10 cellular contexts compared by ENCODE assay signal in the genomic region with DNA sequence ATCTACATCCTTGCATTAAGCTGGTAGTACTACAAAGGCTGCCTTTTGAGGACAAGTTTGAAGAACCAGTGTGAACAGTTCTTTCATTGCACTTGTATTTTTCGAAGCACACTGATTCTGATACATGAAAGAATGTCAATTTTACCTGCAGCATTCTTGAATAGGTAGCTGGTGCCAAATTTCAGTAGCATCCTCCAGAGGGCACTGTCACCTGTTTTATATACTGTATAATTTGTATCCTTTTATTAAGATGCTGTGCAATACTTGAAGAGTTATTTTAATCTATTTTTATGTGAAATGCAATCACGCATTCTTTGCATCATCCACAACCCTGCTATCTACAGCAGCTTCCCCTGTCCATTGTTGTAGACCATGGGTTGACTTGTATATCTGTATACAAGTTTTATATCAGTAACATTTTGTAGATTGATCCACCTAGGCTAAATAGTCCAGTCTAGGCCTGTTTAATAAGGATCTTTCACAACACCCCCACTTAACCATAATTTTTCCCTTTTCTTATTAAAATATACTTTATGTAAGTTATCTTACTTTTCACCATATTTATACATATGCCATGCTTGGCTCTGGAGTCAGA.
A peak's percentile ranks its signal among the peaks of the same experiment; 100 is the strongest.
DNase-seq lines count a peak whose midpoint lies in the region; ATAC-seq and TF ChIP-seq lines count a peak whose summit lies in the region.
"Had no signal": no experiment of that assay in that cellular context is flagged by ENCODE, and none has a peak within 500 bp of the region (broad histone marks: within the 10 kb centered on the region; RNA-seq: fewer than 3 reads in every experiment).

No MANE protein-coding gene starts in this region.

- peak; percentile 64 for ATAC-seq in HCT116
- ATAC-seq in activated CD8-positive, alpha-beta T cell treated with anti-CD3 and anti-CD28 coated beads, Interleukin-2, amount 10 ng/mL, durations not matched to agents 7 days and 5 days: no peak
- ATAC-seq in activated CD8-positive, alpha-beta T cell treated with anti-CD3 and anti-CD28 coated beads for 36 hours: no peak

- no peaks in the 10 kb centered on the region for H3K9me3 ChIP-seq in HCT116 (ENCODE audit: control insufficient read depth in 1 of 2, insufficient read depth in 1 of 2, low read depth in 1 of 2, low read length in 2 of 2)
- H3K9me3 ChIP-seq in PC-9 (ENCODE audit: insufficient read depth, low read depth): no peaks in the 10 kb centered on the region

- TF ChIP-seq CTCF in 22Rv1 (IDR thresholded peaks at IDR 0.05) (peak; percentile 78), HCT116 (IDR thresholded peaks at IDR 0.05 in 2 of 3, conservative IDR thresholded peaks at IDR 0.05 in 1 of 3; ENCODE audit: borderline replicate concordance in 1 of 3, insufficient read depth in 1 of 3, low read depth in 2 of 3, low read length in 2 of 3) (peak; percentile 29 to 77 (median 67); a peak in 5 of 6 replicates), PC-9 (conservative IDR thresholded peaks at IDR 0.05) (peak; percentile 74)
- TF ChIP-seq CTCF in activated CD8-positive, alpha-beta T cell treated with anti-CD3 and anti-CD28 coated beads for 36 hours (IDR thresholded peaks at IDR 0.05): no peak

- intact Hi-C loops in HCT116 (cut with micrococcal nuclease): loop anchor here (10.0 kb wide), 1 partner anchor 629 kb away; no protein-coding TSS in a partner anchor
- intact Hi-C loops in PC-9 (cut with micrococcal nuclease; ENCODE audit: unreplicated experiment): loop anchor here (1.0 to 10.0 kb wide), 4 partner anchors 43 to 329 kb away; partner anchors contain the start of gene PCDH7
- intact Hi-C loops in posterior cingulate gyrus (cut with DNase I): no loop called here
- intact Hi-C loops in activated CD8-positive, alpha-beta T cell treated with anti-CD3 and anti-CD28 coated beads for 36 hours (cut with micrococcal nuclease): no loop called here

- no peaks in the 10 kb centered on the region for H3K36me3 Mint-ChIP-seq in activated CD8-positive, alpha-beta T cell treated with anti-CD3 and anti-CD28 coated beads, Interleukin-2, amount 10 ng/mL, durations not matched to agents 7 days and 5 days (ENCODE audit: low read depth)
- no peaks in the 10 kb centered on the region for H3K36me3 Mint-ChIP-seq in activated CD8-positive, alpha-beta T cell treated with anti-CD3 and anti-CD28 coated beads for 36 hours (ENCODE audit: low read depth)
- H3K36me3 Mint-ChIP-seq: IgD-negative memory B cell had no signal

- peaks cover 97% of the 10 kb centered on the region for H3K79me2 ChIP-seq in HCT116 (ENCODE audit: insufficient read depth, low read length)
- H3K79me2 ChIP-seq in PC-9 (ENCODE audit: low read depth): no peaks in the 10 kb centered on the region

- H3K4me2 ChIP-seq in HCT116 (ENCODE audit: low read length): peak overlapping the region; percentile 59
- peak overlapping the region; percentile 38; the same call in 1 of the 2 replicates for H3K4me2 ChIP-seq in PC-9

- CTCF ChIA-PET in HCT116 (lab: Charles Lee): interaction anchor here (1.0 to 2.6 kb wide), 9 partner anchors 11 to 143 kb away, joined by 3 to 8 read pairs (median 5); no protein-coding TSS in a partner anchor
- CTCF ChIA-PET in PC-9 (lab: Charles Lee): interaction anchor here (0.5 to 1.4 kb wide), 3 partner anchors 82 to 326 kb away, joined by 3 to 4 read pairs (median 4); no protein-coding TSS in a partner anchor
- CTCF ChIA-PET in activated CD8-positive, alpha-beta T cell treated with anti-CD3 and anti-CD28 coated beads, Interleukin-2, amount 10 ng/mL, durations not matched to agents 7 days and 5 days (lab: Charles Lee): no interaction called here
- CTCF ChIA-PET in activated CD8-positive, alpha-beta T cell treated with anti-CD3 and anti-CD28 coated beads for 36 hours (lab: Charles Lee): no interaction called here

- TF ChIP-seq RAD21 in HCT116 (IDR thresholded peaks at IDR 0.05; ENCODE audit: low read depth): peak; percentile 74

- H3K9me2 ChIP-seq in HCT116 (ENCODE audit: insufficient read depth) (no peaks in the 10 kb centered on the region), PC-9 (ENCODE audit: insufficient read depth) (no peaks in the 10 kb centered on the region)

- peaks cover 91 to 97% of the 10 kb centered on the region in 2 experiments for H3K4me1 ChIP-seq in HCT116 (ENCODE audit: control insufficient read depth in 1 of 2, insufficient read depth in 2 of 2, low read length in 2 of 2)
- peaks cover 16% of the 10 kb centered on the region for H3K4me1 ChIP-seq in PC-9 (replicated peaks; ENCODE audit: insufficient read depth)

- POLR2A ChIA-PET in HCT116 (lab: Charles Lee) (interaction anchor here (0.6 kb wide), 1 partner anchor 329 kb away, joined by 3 read pairs; no protein-coding TSS in a partner anchor), PC-9 (lab: Charles Lee; ENCODE audit: unreplicated experiment) (interaction anchor here (0.6 kb wide), 1 partner anchor 329 kb away, joined by 3 read pairs; no protein-coding TSS in a partner anchor)
- POLR2A ChIA-PET in activated CD8-positive, alpha-beta T cell treated with anti-CD3 and anti-CD28 coated beads, Interleukin-2, amount 10 ng/mL, durations not matched to agents 7 days and 5 days (lab: Charles Lee): no interaction called here
- POLR2A ChIA-PET in activated CD8-positive, alpha-beta T cell treated with anti-CD3 and anti-CD28 coated beads for 36 hours (lab: Charles Lee): no interaction called here

- H3K27ac ChIP-seq in 22Rv1 (no peak overlapping the region), HCT116 (ENCODE audit: low read depth, low read length) (peak overlapping the region; percentile 86), PC-9 (no peak overlapping the region)

- BruUV-seq in HCT116 (replicated peaks; lab: Mats Ljungman, UMichigan) (no TSS peak), PC-9 (replicated peaks; lab: Mats Ljungman, UMichigan) (no TSS peak)

- H3K27ac Mint-ChIP-seq in activated CD8-positive, alpha-beta T cell treated with anti-CD3 and anti-CD28 coated beads, Interleukin-2, amount 10 ng/mL, durations not matched to agents 7 days and 5 days: no peak overlapping the region
- no peak overlapping the region for H3K27ac Mint-ChIP-seq in activated CD8-positive, alpha-beta T cell treated with anti-CD3 and anti-CD28 coated beads for 36 hours
- H3K27ac Mint-ChIP-seq: IgD-negative memory B cell had no signal

- H2AFZ ChIP-seq in HCT116 (ENCODE audit: low read depth, low read length, poor library complexity, severe bottlenecking) (no peak overlapping the region), PC-9 (no peak overlapping the region)

- no peaks in the 10 kb centered on the region for H4K20me1 ChIP-seq in HCT116 (ENCODE audit: insufficient read depth)
- no peaks in the 10 kb centered on the region for H4K20me1 ChIP-seq in PC-9 (ENCODE audit: insufficient read depth)

- no peak overlapping the region for H3K4me3 Mint-ChIP-seq in activated CD8-positive, alpha-beta T cell treated with anti-CD3 and anti-CD28 coated beads, Interleukin-2, amount 10 ng/mL, durations not matched to agents 7 days and 5 days
- no peak overlapping the region for H3K4me3 Mint-ChIP-seq in activated CD8-positive, alpha-beta T cell treated with anti-CD3 and anti-CD28 coated beads for 36 hours
- H3K4me3 Mint-ChIP-seq: central memory CD8-positive, alpha-beta T cell; IgD-negative memory B cell had no signal

- RAD21 ChIA-PET in HCT116 (lab: Charles Lee; ENCODE audit: low non-redundant PET in 1 of 2, low total read pairs in 2 of 2, uncharacterized antibody in 2 of 2, unreplicated experiment in 2 of 2): interaction anchor here in 1 of 2 experiments (1.0 kb wide), 1 partner anchor 280 kb away, joined by 3 read pairs; no protein-coding TSS in a partner anchor

- no peaks in the 10 kb centered on the region for H3K27me3 ChIP-seq in HCT116 (ENCODE audit: insufficient read depth, low read length)
- H3K27me3 ChIP-seq in PC-9 (ENCODE audit: insufficient read depth, low read depth): no peaks in the 10 kb centered on the region

- DNase-seq in HCT116 (ENCODE audit: low read depth, low spot score) (no peak), PC-9 (peak; percentile 31 to 57), foreskin melanocyte (peak; percentile 27), HuH-7.5 (ENCODE audit: low spot score) (no peak), posterior cingulate gyrus (no peak)
- no peak for DNase-seq in activated CD8-positive, alpha-beta T cell treated with anti-CD3 and anti-CD28 coated beads, Interleukin-2, amount 10 ng/mL, durations not matched to agents 7 days and 5 days
- DNase-seq in activated CD8-positive, alpha-beta T cell treated with anti-CD3 and anti-CD28 coated beads for 36 hours: no peak

- H3F3A ChIP-seq in PC-9 (ENCODE audit: insufficient read depth, low read depth): no peaks in the 10 kb centered on the region

- no peaks in the 10 kb centered on the region for H3K27me3 Mint-ChIP-seq in activated CD8-positive, alpha-beta T cell treated with anti-CD3 and anti-CD28 coated beads, Interleukin-2, amount 10 ng/mL, durations not matched to agents 7 days and 5 days (ENCODE audit: low read depth)
- H3K27me3 Mint-ChIP-seq in activated CD8-positive, alpha-beta T cell treated with anti-CD3 and anti-CD28 coated beads for 36 hours: no peaks in the 10 kb centered on the region
- H3K27me3 Mint-ChIP-seq: central memory CD8-positive, alpha-beta T cell; IgD-negative memory B cell had no signal

- TF ChIP-seq POLR2A in HCT116 (IDR thresholded peaks at IDR 0.05; ENCODE audit: borderline replicate concordance, extremely low read depth, insufficient read depth, insufficient read length): no peak

- H3K4me3 ChIP-seq in HCT116 (replicated peaks in 1 of 2; ENCODE audit: low read depth in 1 of 2, low read length in 2 of 2) (no peak overlapping the region), PC-9 (no peak overlapping the region)

- H3K9me3 Mint-ChIP-seq in activated CD8-positive, alpha-beta T cell treated with anti-CD3 and anti-CD28 coated beads, Interleukin-2, amount 10 ng/mL, durations not matched to agents 7 days and 5 days (ENCODE audit: insufficient read depth): no peaks in the 10 kb centered on the region
- H3K9me3 Mint-ChIP-seq in activated CD8-positive, alpha-beta T cell treated with anti-CD3 and anti-CD28 coated beads for 36 hours: peaks cover 1% of the 10 kb centered on the region

- H3K9ac ChIP-seq in HCT116 (ENCODE audit: low read length): peak overlapping the region; percentile 57

- H3K4me1 Mint-ChIP-seq in activated CD8-positive, alpha-beta T cell treated with anti-CD3 and anti-CD28 coated beads, Interleukin-2, amount 10 ng/mL, durations not matched to agents 7 days and 5 days (ENCODE audit: low read depth): no peaks in the 10 kb centered on the region
- no peaks in the 10 kb centered on the region for H3K4me1 Mint-ChIP-seq in activated CD8-positive, alpha-beta T cell treated with anti-CD3 and anti-CD28 coated beads for 36 hours (ENCODE audit: low read depth)
- H3K4me1 Mint-ChIP-seq: central memory CD8-positive, alpha-beta T cell; IgD-negative memory B cell had no signal

- H3K36me3 ChIP-seq in HCT116 (ENCODE audit: control insufficient read depth in 1 of 2, insufficient read depth in 2 of 2, low read length in 2 of 2) (no peaks in the 10 kb centered on the region), PC-9 (ENCODE audit: low read depth) (no peaks in the 10 kb centered on the region)

TF ChIP-seq in HCT116, 20 proteins besides CTCF, POLR2A, EP300 and RAD21 (continues in another document):
- TF ChIP-seq MAX (IDR thresholded peaks at IDR 0.05): no peak
- no peak for TF ChIP-seq EGR1 (IDR thresholded peaks at IDR 0.05; ENCODE audit: low read depth)

Comparison
In these comparisons a context has a peak if more than half of its experiments do, and no peak if none do; other contexts are left out.
1. DNase-seq: peak in PC-9 (2 of 2) and foreskin melanocyte (single experiment); none in HCT116 (single experiment), activated CD8-positive, alpha-beta T cell treated with anti-CD3 and anti-CD28 coated beads, Interleukin-2, amount 10 ng/mL, durations not matched to agents 7 days and 5 days (single experiment), HuH-7.5 (single experiment), posterior cingulate gyrus (0 of 10) and activated CD8-positive, alpha-beta T cell treated with anti-CD3 and anti-CD28 coated beads for 36 hours (single experiment).
2. CTCF ChIA-PET loops: an anchor here in HCT116 (1.0 to 2.6 kb wide) and PC-9 (0.5 to 1.4 kb wide); none called in activated CD8-positive, alpha-beta T cell treated with anti-CD3 and anti-CD28 coated beads, Interleukin-2, amount 10 ng/mL, durations not matched to agents 7 days and 5 days and activated CD8-positive, alpha-beta T cell treated with anti-CD3 and anti-CD28 coated beads for 36 hours.
3. POLR2A ChIA-PET loops: an anchor here in HCT116 (0.6 kb wide) and PC-9 (0.6 kb wide); none called in activated CD8-positive, alpha-beta T cell treated with anti-CD3 and anti-CD28 coated beads, Interleukin-2, amount 10 ng/mL, durations not matched to agents 7 days and 5 days and activated CD8-positive, alpha-beta T cell treated with anti-CD3 and anti-CD28 coated beads for 36 hours.
4. intact Hi-C loops: an anchor here in HCT116 (10.0 kb wide) and PC-9 (1.0 to 10.0 kb wide); none called in posterior cingulate gyrus and activated CD8-positive, alpha-beta T cell treated with anti-CD3 and anti-CD28 coated beads for 36 hours.